Comparison of ENCODE assay signal across 8 cellular contexts in the genomic region with DNA sequence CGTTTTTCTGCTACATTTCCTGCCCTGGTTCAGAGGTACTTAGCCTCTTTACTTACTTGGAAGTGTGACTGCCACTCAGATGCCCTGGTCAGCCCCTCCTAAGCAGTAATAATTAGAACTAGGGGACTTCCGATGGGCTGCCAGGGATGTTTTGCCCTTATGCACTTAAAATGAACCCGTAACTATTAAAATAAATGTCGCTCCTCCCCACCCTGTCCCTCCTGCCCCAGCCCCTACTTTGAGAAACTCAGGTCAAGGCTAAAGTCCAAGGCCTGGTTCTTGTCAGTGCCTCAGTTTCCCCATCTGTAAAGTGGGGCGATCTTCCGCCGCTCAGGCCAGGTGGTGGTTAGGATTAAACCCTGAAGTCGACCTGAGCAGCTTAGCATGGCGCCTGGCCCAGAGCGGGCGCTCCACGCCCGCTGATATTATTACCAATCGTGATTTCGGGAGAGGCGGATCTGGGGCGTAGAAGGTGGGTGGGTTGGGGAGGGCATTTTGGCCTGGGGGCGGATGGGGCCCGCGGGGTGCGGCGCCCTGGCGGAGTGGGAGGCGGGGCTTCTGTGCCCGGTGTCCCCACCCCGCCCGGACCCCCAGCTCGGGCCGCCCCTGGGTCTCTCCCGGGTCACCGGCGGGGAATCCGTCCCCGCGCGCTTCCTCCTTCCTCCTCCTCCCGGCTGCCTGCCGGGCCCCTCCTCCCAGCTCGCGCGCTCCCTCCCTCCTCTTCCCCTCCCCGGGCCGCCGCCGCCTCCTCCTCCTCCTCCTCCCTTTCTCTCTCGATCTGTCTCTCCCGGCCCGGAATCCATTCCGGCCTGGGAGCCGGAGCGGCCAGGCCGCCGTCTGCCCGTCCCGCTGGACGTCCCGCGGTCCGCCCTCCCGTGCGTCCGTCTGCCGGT. TPM values are rescaled to one million over a fixed set of nuclear protein-coding genes. Genes with fewer than 3 reads are reported as not detected.
A peak's percentile ranks its signal among the peaks of the same experiment; 100 is the strongest.
DNase-seq lines count a peak whose midpoint lies in the region; ATAC-seq and TF ChIP-seq lines count a peak whose summit lies in the region.

A gene (plus strand): TSS at position 802 of the 893 bp plus-strand sequence. CDS start 38,014 bp downstream, outside the sequence.

- H3K36me3 ChIP-seq in NT2/D1 (ENCODE audit: insufficient read depth, insufficient read length, low read length), result peaks cover 34% of the 10 kb centered on the region
- H3K36me3 ChIP-seq in naive thymus-derived CD4-positive, alpha-beta T cell (ENCODE audit: control insufficient read depth in 2 of 3, insufficient read depth in 3 of 3, low read length in 3 of 3), result no peaks in the 10 kb centered on the region

- peaks cover 28% of the 10 kb centered on the region for H3K4me1 ChIP-seq in NT2/D1 (ENCODE audit: insufficient read depth, insufficient read length)
- H3K4me1 ChIP-seq in naive thymus-derived CD4-positive, alpha-beta T cell (ENCODE audit: control insufficient read depth in 2 of 2, insufficient read depth in 2 of 2, low read length in 2 of 2), result peaks cover 0 to 5% of the 10 kb centered on the region in 2 donors

- DNase-seq in Caki2 (ENCODE audit: low read depth), result peak; percentile 89
- peak; percentile 64 for DNase-seq in HFFc6
- DNase-seq in NT2/D1 (ENCODE audit: low read depth, low spot score), result peak; percentile 38
- peak; percentile 55 to 58 for DNase-seq in activated T-cell treated with anti-CD3 and anti-CD28 coated beads, Interleukin-2, amount 50 U/mL, for 72 hours
- peak; percentile 72 for DNase-seq in fibroblast of pulmonary artery (ENCODE audit: low read depth)
- peak in 8 of 9 donors; percentile 20 to 60 (median 33) for DNase-seq in naive thymus-derived CD4-positive, alpha-beta T cell

- peak within 1 kb of the TSS; percentile 58 for H3K27ac Mint-ChIP-seq in HFFc6
- H3K27ac Mint-ChIP-seq in activated T-cell treated with anti-CD3 and anti-CD28 coated beads, Interleukin-2, amount 50 U/mL, for 72 hours, result no peak within 1 kb of the TSS
- peak within 1 kb of the TSS in 4 of 9 donors; percentile 9 to 45 (median 28) for H3K27ac Mint-ChIP-seq in naive thymus-derived CD4-positive, alpha-beta T cell
- H3K27ac Mint-ChIP-seq in stimulated activated naive CD8-positive, alpha-beta T cell treated with anti-CD3 and anti-CD28 coated beads, Interleukin-15, Interleukin-2, amounts not matched to agents 100 ng/mL and 50 ng/mL, for 24 hours, result peak within 1 kb of the TSS; percentile 70

- peak within 1 kb of the TSS; percentile 79 for H3K9ac ChIP-seq in NT2/D1 (ENCODE audit: insufficient read length, low read depth)

- H3K4me1 Mint-ChIP-seq in HFFc6 (ENCODE audit: low read depth), result peaks cover 38% of the 10 kb centered on the region
- H3K4me1 Mint-ChIP-seq in activated T-cell treated with anti-CD3 and anti-CD28 coated beads, Interleukin-2, amount 50 U/mL, for 72 hours (ENCODE audit: low read depth), result peaks cover 21% of the 10 kb centered on the region
- H3K4me1 Mint-ChIP-seq in naive thymus-derived CD4-positive, alpha-beta T cell, result peaks cover 0 to 25% (median 13%) of the 10 kb centered on the region in 7 donors
- peaks cover 30% of the 10 kb centered on the region for H3K4me1 Mint-ChIP-seq in stimulated activated naive CD8-positive, alpha-beta T cell treated with anti-CD3 and anti-CD28 coated beads, Interleukin-15, Interleukin-2, amounts not matched to agents 100 ng/mL and 50 ng/mL, for 24 hours (ENCODE audit: low read depth)

- peak; percentile 56 to 73 for ATAC-seq in activated T-cell treated with anti-CD3 and anti-CD28 coated beads, Interleukin-2, amount 50 U/mL, for 72 hours (replicated peaks in 1 of 2)
- ATAC-seq in naive thymus-derived CD4-positive, alpha-beta T cell, result peak; percentile 62
- ATAC-seq in HG03175 (IDR thresholded peaks at IDR 0.05; ENCODE audit: unreplicated experiment), result no peak

- H3K27ac ChIP-seq in naive thymus-derived CD4-positive, alpha-beta T cell (ENCODE audit: low read depth, low read length), result peak within 1 kb of the TSS; percentile 50

- CTCF ChIA-PET in naive thymus-derived CD4-positive, alpha-beta T cell (lab: Charles Lee), result no interaction called here

- peak within 1 kb of the TSS; percentile 82 for H3K4me3 Mint-ChIP-seq in HFFc6
- H3K4me3 Mint-ChIP-seq in activated T-cell treated with anti-CD3 and anti-CD28 coated beads, Interleukin-2, amount 50 U/mL, for 72 hours, result peak within 1 kb of the TSS; percentile 69 to 72
- peak within 1 kb of the TSS; percentile 44 to 81 (median 71) for H3K4me3 Mint-ChIP-seq in naive thymus-derived CD4-positive, alpha-beta T cell
- peak within 1 kb of the TSS; percentile 70 for H3K4me3 Mint-ChIP-seq in stimulated activated naive CD8-positive, alpha-beta T cell treated with anti-CD3 and anti-CD28 coated beads, Interleukin-15, Interleukin-2, amounts not matched to agents 100 ng/mL and 50 ng/mL, for 24 hours

- POLR2A ChIA-PET in naive thymus-derived CD4-positive, alpha-beta T cell (lab: Charles Lee), result interaction anchor here (0.6 kb wide), 1 partner anchor 122 kb away, joined by 3 read pairs; no protein-coding TSS in a partner anchor

- in situ Hi-C loops in Caki2 (cut with HindIII; ENCODE audit: low pct_unique_long_range_greater_than_20kb, low sequenced_read_pairs), result no loop called here

- intact Hi-C loops in naive thymus-derived CD4-positive, alpha-beta T cell (cut with micrococcal nuclease), result loop anchor here in 1 of 2 donors (5.0 kb wide), 2 partner anchors 37 to 58 kb away; a partner anchor contains a TSS

- no peaks in the 10 kb centered on the region for H3K9me3 ChIP-seq in NT2/D1 (ENCODE audit: insufficient read depth, low read length)
- H3K9me3 ChIP-seq in naive thymus-derived CD4-positive, alpha-beta T cell (ENCODE audit: control insufficient read depth in 2 of 3, low read length in 3 of 3), result no peaks in the 10 kb centered on the region

- no peak for TF ChIP-seq CTCF in HFFc6 (IDR thresholded peaks at IDR 0.05)
- TF ChIP-seq CTCF in fibroblast of pulmonary artery (IDR thresholded peaks at IDR 0.05; ENCODE audit: low read length, missing control alignments), result no peak

- H3K27me3 ChIP-seq in NT2/D1 (ENCODE audit: insufficient read depth, insufficient read length), result no peaks in the 10 kb centered on the region
- H3K27me3 ChIP-seq in naive thymus-derived CD4-positive, alpha-beta T cell (ENCODE audit: control insufficient read depth in 2 of 2, insufficient read depth in 2 of 2, low read length in 2 of 2), result no peaks in the 10 kb centered on the region

- H3K36me3 Mint-ChIP-seq in HFFc6 (ENCODE audit: low read depth), result peaks cover 12% of the 10 kb centered on the region
- no peaks in the 10 kb centered on the region for H3K36me3 Mint-ChIP-seq in activated T-cell treated with anti-CD3 and anti-CD28 coated beads, Interleukin-2, amount 50 U/mL, for 72 hours (ENCODE audit: insufficient read depth in 2 of 2)
- no peaks in the 10 kb centered on the region for H3K36me3 Mint-ChIP-seq in naive thymus-derived CD4-positive, alpha-beta T cell
- H3K36me3 Mint-ChIP-seq in stimulated activated naive CD8-positive, alpha-beta T cell treated with anti-CD3 and anti-CD28 coated beads, Interleukin-15, Interleukin-2, amounts not matched to agents 100 ng/mL and 50 ng/mL, for 24 hours (ENCODE audit: low read depth), result no peaks in the 10 kb centered on the region

- H3K9me3 Mint-ChIP-seq in HFFc6, result no peaks in the 10 kb centered on the region
- H3K9me3 Mint-ChIP-seq in activated T-cell treated with anti-CD3 and anti-CD28 coated beads, Interleukin-2, amount 50 U/mL, for 72 hours, result peaks cover 0 to under 1% of the 10 kb centered on the region in 2 donors
- H3K9me3 Mint-ChIP-seq in naive thymus-derived CD4-positive, alpha-beta T cell, result no peaks in the 10 kb centered on the region
- no peaks in the 10 kb centered on the region for H3K9me3 Mint-ChIP-seq in stimulated activated naive CD8-positive, alpha-beta T cell treated with anti-CD3 and anti-CD28 coated beads, Interleukin-15, Interleukin-2, amounts not matched to agents 100 ng/mL and 50 ng/mL, for 24 hours

- H3K4me3 ChIP-seq in NT2/D1 (ENCODE audit: insufficient read length, low read depth), result peak within 1 kb of the TSS; percentile 55
- H3K4me3 ChIP-seq in fibroblast of pulmonary artery (replicated peaks; ENCODE audit: low read depth, low read length), result peak within 1 kb of the TSS; percentile 59
- H3K4me3 ChIP-seq in naive thymus-derived CD4-positive, alpha-beta T cell (ENCODE audit: low read length), result peak within 1 kb of the TSS; percentile 55

- H3K27me3 Mint-ChIP-seq in HFFc6 (ENCODE audit: insufficient read depth), result no peaks in the 10 kb centered on the region; the same call in 1 of the 2 replicates
- no peaks in the 10 kb centered on the region for H3K27me3 Mint-ChIP-seq in activated T-cell treated with anti-CD3 and anti-CD28 coated beads, Interleukin-2, amount 50 U/mL, for 72 hours (ENCODE audit: low read depth)
- peaks cover 0 to 1% (median 0%) of the 10 kb centered on the region in 5 donors for H3K27me3 Mint-ChIP-seq in naive thymus-derived CD4-positive, alpha-beta T cell
- H3K27me3 Mint-ChIP-seq in stimulated activated naive CD8-positive, alpha-beta T cell treated with anti-CD3 and anti-CD28 coated beads, Interleukin-15, Interleukin-2, amounts not matched to agents 100 ng/mL and 50 ng/mL, for 24 hours, result no peaks in the 10 kb centered on the region

RNA-seq across cellular contexts. Expression of the gene that starts here (rescaled TPM):
- total RNA-seq in Caki2 (2014; rRNA removed; shearing (Covaris generic); ENCODE audit: low replicate concordance), result 124 and 153 TPM in 2 replicates
- total RNA-seq in HFFc6 (2021; fragmentation: NEBNext Ultra II Directional; extraction: Animal tissue kit (Norgen Biotek cat#: 25700)), result 10 to 100 TPM; 22.0 to 35.6 (median 24.6) TPM
- 1 to 10 TPM; 5.1 to 6.2 TPM for total RNA-seq in activated T-cell treated with anti-CD3 and anti-CD28 coated beads, Interleukin-2, amount 50 U/mL, for 72 hours
- total RNA-seq in naive thymus-derived CD4-positive, alpha-beta T cell, result 10 to 100 TPM in 1 of 5 experiments, 1 to 10 TPM in 4; 2.8 to 26.6 (median 4.4) TPM
- polyA plus RNA-seq in naive thymus-derived CD4-positive, alpha-beta T cell, result under 1 TPM; 0.63 to 0.82 TPM

Comparison
In these comparisons a context has a peak if more than half of its experiments do, and no peak if none do; other contexts are left out.
1. DNase-seq: peak in every context shown above with its lines; median percentile 89 in Caki2; 72 in fibroblast of pulmonary artery; 64 in HFFc6; 56 in activated T-cell treated with anti-CD3 and anti-CD28 coated beads, Interleukin-2, amount 50 U/mL, for 72 hours; 38 in NT2/D1; 33 in naive thymus-derived CD4-positive, alpha-beta T cell.